Comparison of ENCODE assay signal across 19 cellular contexts in the genomic region with DNA sequence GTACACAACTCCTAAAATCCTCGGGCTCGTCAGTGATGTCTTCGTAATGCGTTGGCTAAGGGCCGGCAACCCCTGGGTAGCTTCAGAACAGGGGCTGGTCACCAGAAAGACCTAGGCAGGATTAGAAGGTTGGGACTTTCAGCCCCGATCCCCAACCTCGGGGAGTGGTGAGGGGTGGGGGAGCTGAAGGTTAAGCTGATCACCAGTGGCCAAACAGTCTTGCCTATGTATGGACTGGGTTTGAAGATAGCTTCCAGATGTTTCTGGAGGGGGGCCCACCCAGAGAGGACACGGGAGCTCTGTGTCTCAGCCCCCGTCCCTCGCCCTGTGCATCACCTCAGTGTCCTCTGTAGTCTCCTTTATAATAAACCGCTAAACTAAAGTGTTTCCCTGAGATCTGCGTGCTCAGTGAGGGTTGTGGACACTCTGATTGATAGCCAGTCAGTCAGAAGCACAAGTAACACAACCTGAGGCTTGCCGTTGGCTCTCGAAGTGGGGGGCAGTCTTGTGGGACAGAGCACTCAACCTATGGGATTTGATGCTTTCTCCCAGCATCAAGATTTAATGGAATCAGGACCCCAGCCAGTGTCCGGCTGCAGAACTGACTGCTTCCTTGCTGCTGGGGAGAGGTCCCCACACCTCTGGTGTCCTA. TPM values are rescaled to one million over a fixed set of nuclear protein-coding genes. Genes with fewer than 3 reads are reported as not detected.
DNase-seq lines count a peak whose midpoint lies in the region; ATAC-seq and TF ChIP-seq lines count a peak whose summit lies in the region.
"Had no signal": no experiment of that assay in that cellular context is flagged by ENCODE, and none has a peak within 500 bp of the region (broad histone marks: within the 10 kb centered on the region; RNA-seq: fewer than 3 reads in every experiment).

No MANE protein-coding gene starts in this region.

- WGBS in sigmoid colon, 2 donors, result 92 to 94% methylated on average over 15 of the region's 15 CpGs
- WGBS in prostate gland, result 87% methylated on average over 15 of the region's 15 CpGs

- peaks cover 8% of the 10 kb centered on the region for H3K36me3 Mint-ChIP-seq in activated naive CD4-positive, alpha-beta T cell treated with anti-CD3 and anti-CD28 coated beads, Interleukin-2, amount 50 U/mL, for 24 hours
- peaks cover 58% of the 10 kb centered on the region for H3K36me3 Mint-ChIP-seq in CD8-positive, alpha-beta T cell

- no peaks in the 10 kb centered on the region for H3K9me3 Mint-ChIP-seq in activated naive CD4-positive, alpha-beta T cell treated with anti-CD3 and anti-CD28 coated beads, Interleukin-2, amount 50 U/mL, for 24 hours
- no peaks in the 10 kb centered on the region for H3K9me3 Mint-ChIP-seq in CD8-positive, alpha-beta T cell

- CTCF ChIA-PET in CD8-positive, alpha-beta T cell (lab: Charles Lee), result interaction anchor here (0.8 to 2.3 kb wide), 3 partner anchors 25 to 112 kb away, joined by 3 to 8 read pairs (median 4); no protein-coding TSS in a partner anchor

- POLR2A ChIA-PET in CD8-positive, alpha-beta T cell (lab: Charles Lee), result no interaction called here

- H3K4me1 ChIP-seq in CD8-positive, alpha-beta T cell (ENCODE audit: insufficient read depth, low read length), result peaks cover 67% of the 10 kb centered on the region
- H3K4me1 ChIP-seq in lower lobe of right lung (peaks cover 38% of the 10 kb centered on the region), sigmoid colon (peaks cover 0 to 54% (median 26%) of the 10 kb centered on the region in 4 donors), prostate gland (replicated peaks) (peaks cover 2% of the 10 kb centered on the region)

- intact Hi-C loops in CD8-positive, alpha-beta T cell (cut with DNase I, micrococcal nuclease), result loop anchor here in 1 of 2 experiments (2.0 kb wide), 1 partner anchor 14 kb away; no protein-coding TSS in a partner anchor
- intact Hi-C loops in lower lobe of right lung (cut with DNase I) (no loop called here), sigmoid colon (cut with DNase I) (no loop called here), prostate gland (cut with DNase I) (no loop called here)

- H3K36me3 ChIP-seq in CD8-positive, alpha-beta T cell (ENCODE audit: insufficient read depth, low read length), result no peaks in the 10 kb centered on the region
- H3K36me3 ChIP-seq in lower lobe of right lung (peaks cover 40% of the 10 kb centered on the region), sigmoid colon (peaks cover 0 to 5% (median 0%) of the 10 kb centered on the region in 4 donors), prostate gland (no peaks in the 10 kb centered on the region)

- no peak for DNase-seq in activated naive CD4-positive, alpha-beta T cell treated with Interleukin-2 at 50 U/mL for 16 hours
- DNase-seq in CD8-positive, alpha-beta T cell, result no peak
- no peak for DNase-seq in lower lobe of right lung
- peak; percentile 44 for DNase-seq in sigmoid colon
- DNase-seq in prostate gland (ENCODE audit: low spot score), result no peak
- DNase-seq in OCI-M1 (lab: John Stamatoyannopoulos, UW), result no peak
- DNase-seq: GM23248, IMR-90, Karpas-422, NCI-H1417 treated with DMSO at 0.1 percent for 48 hours, NCI-H187 treated with DMSO at 0.1 percent for 48 hours, NCI-H2227 treated with DMSO at 0.1 percent for 48 hours, NCI-H510A treated with DMSO at 0.1 percent for 48 hours, NCI-H774, SIG-M5 had no signal

- H3K27ac Mint-ChIP-seq in activated naive CD4-positive, alpha-beta T cell treated with anti-CD3 and anti-CD28 coated beads, Interleukin-2, amount 50 U/mL, for 24 hours, result peak overlapping the region; percentile 76
- H3K27ac Mint-ChIP-seq in CD8-positive, alpha-beta T cell, result peak overlapping the region; percentile 6

- H3K27me3 ChIP-seq in CD8-positive, alpha-beta T cell (ENCODE audit: insufficient read depth, low read length), result no peaks in the 10 kb centered on the region
- H3K27me3 ChIP-seq in lower lobe of right lung (ENCODE audit: low read depth) (no peaks in the 10 kb centered on the region), sigmoid colon (no peaks in the 10 kb centered on the region), prostate gland (replicated peaks; ENCODE audit: insufficient read depth) (no peaks in the 10 kb centered on the region)

- H3K27me3 Mint-ChIP-seq in activated naive CD4-positive, alpha-beta T cell treated with anti-CD3 and anti-CD28 coated beads, Interleukin-2, amount 50 U/mL, for 24 hours, result no peaks in the 10 kb centered on the region
- H3K27me3 Mint-ChIP-seq in CD8-positive, alpha-beta T cell (ENCODE audit: low read depth), result no peaks in the 10 kb centered on the region

- no peak overlapping the region for H3K4me3 Mint-ChIP-seq in activated naive CD4-positive, alpha-beta T cell treated with anti-CD3 and anti-CD28 coated beads, Interleukin-2, amount 50 U/mL, for 24 hours
- H3K4me3 Mint-ChIP-seq in CD8-positive, alpha-beta T cell, result no peak overlapping the region

- TF ChIP-seq CTCF in CD8-positive, alpha-beta T cell (IDR thresholded peaks at IDR 0.05), result no peak
- TF ChIP-seq CTCF in lower lobe of right lung (IDR thresholded peaks at IDR 0.05) (no peak), sigmoid colon (IDR thresholded peaks at IDR 0.05) (no peak), prostate gland (IDR thresholded peaks at IDR 0.05) (no peak)

- no peaks in the 10 kb centered on the region for H3K9me3 ChIP-seq in CD8-positive, alpha-beta T cell (ENCODE audit: low read length)
- H3K9me3 ChIP-seq in lower lobe of right lung, result no peaks in the 10 kb centered on the region
- H3K9me3 ChIP-seq in sigmoid colon, result no peaks in the 10 kb centered on the region
- no peaks in the 10 kb centered on the region for H3K9me3 ChIP-seq in prostate gland
- H3K9me3 ChIP-seq: A549, HAP-1 had no signal

- no peak for TF ChIP-seq POLR2A in sigmoid colon (IDR thresholded peaks at IDR 0.05)
- TF ChIP-seq POLR2A in prostate gland (IDR thresholded peaks at IDR 0.05), result no peak

- no peak overlapping the region for H3K27ac ChIP-seq in CD8-positive, alpha-beta T cell (ENCODE audit: low read depth, low read length)
- H3K27ac ChIP-seq in lower lobe of right lung (peak overlapping the region; percentile 4), sigmoid colon (no peak overlapping the region), prostate gland (no peak overlapping the region)
- H3K27ac ChIP-seq: A549, GM23248 had no signal

- TF ChIP-seq EP300 in sigmoid colon (IDR thresholded peaks at IDR 0.05), result no peak

- H3K4me3 ChIP-seq in CD8-positive, alpha-beta T cell (ENCODE audit: low read depth, low read length), result no peak overlapping the region
- H3K4me3 ChIP-seq in lower lobe of right lung (no peak overlapping the region), sigmoid colon (no peak overlapping the region), prostate gland (no peak overlapping the region)
- H3K4me3 ChIP-seq: A549, GM23248, HAP-1 had no signal

- ATAC-seq in CD8-positive, alpha-beta T cell, result no peak
- ATAC-seq in lower lobe of right lung, result no peak
- ATAC-seq in GM18520 (IDR thresholded peaks at IDR 0.05; ENCODE audit: unreplicated experiment), result no peak
- ATAC-seq: A549 had no signal

- peaks cover 84% of the 10 kb centered on the region for H3K4me1 Mint-ChIP-seq in activated naive CD4-positive, alpha-beta T cell treated with anti-CD3 and anti-CD28 coated beads, Interleukin-2, amount 50 U/mL, for 24 hours
- peaks cover 81% of the 10 kb centered on the region for H3K4me1 Mint-ChIP-seq in CD8-positive, alpha-beta T cell (ENCODE audit: low read depth)

RNA-seq across cellular contexts. Expression of a gene that starts 10.0 kb away (rescaled TPM):
- 10 to 100 TPM; 28.4 to 28.5 TPM for total RNA-seq in CD8-positive, alpha-beta T cell
- total RNA-seq in lower lobe of right lung (30.0 TPM), sigmoid colon (10 to 100 TPM; 22.7 to 44.0 (median 34.6) TPM), prostate gland (10 to 100 TPM; 37.0 to 55.2 TPM)
- 10 to 100 TPM; 18.4 to 23.8 (median 22.8) TPM for polyA plus RNA-seq in sigmoid colon
